Comparison of ENCODE assay signal across 9 cellular contexts in the genomic region with DNA sequence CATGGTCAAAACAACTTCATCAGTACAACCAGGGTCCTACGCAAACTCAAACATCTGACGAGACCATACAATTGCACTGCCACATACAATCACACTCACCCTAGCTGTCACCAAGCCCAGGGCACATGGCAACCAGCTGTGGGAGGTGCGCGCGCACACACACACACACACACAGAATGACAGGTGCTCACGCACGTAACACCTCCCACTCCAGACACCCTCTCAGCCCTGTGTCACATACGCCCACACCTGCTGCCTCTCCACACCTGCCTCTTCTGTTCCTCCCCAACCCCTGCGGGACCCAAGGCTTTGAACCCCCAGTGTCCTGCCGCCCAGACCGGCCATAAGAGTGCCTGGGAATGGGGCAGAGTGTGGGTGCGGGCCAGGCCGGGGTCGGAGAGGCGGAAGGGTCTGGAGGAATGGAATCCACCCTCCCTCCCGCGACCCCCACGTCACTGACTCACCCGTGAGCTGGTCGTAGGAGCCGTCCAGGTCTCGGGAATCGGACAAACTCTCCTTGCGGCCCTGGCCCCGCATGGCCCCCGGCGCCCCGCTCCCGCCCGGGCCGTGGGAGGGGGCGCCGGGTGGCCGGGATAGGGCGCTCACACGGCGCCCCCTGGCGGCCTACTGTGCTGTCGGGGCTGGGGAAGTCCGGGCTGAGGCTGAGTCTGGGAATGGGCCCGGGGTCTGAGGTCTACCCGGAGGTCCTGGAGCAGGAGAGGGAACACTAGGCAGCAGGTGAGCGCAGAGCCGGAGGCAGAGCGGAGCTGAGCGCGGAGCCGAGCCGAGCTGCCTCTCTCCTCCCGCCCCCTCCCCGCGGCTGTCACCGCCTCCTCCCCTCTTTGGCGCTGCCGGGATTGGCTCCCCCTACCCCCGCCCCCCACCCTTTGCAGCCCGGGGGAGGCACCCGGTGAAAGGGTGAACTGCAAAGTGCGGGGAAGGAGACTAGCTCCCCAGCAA. TPM values are rescaled to one million over a fixed set of nuclear protein-coding genes. Genes with fewer than 3 reads are reported as not detected.
A peak's percentile ranks its signal among the peaks of the same experiment; 100 is the strongest.
DNase-seq lines count a peak whose midpoint lies in the region; ATAC-seq lines count a peak whose summit lies in the region.
"Had no signal": no experiment of that assay in that cellular context is flagged by ENCODE, and none has a peak within 500 bp of the region (broad histone marks: within the 10 kb centered on the region; RNA-seq: fewer than 3 reads in every experiment).

Gene KCNIP2, minus strand, starts transcription at position 769 of the 960 bp plus-strand sequence. Its CDS starts 232 bp downstream, at position 537.

- H3K4me1 ChIP-seq in right cardiac atrium (ENCODE audit: control insufficient read depth, insufficient read depth, low read length), result peaks cover 2% of the 10 kb centered on the region

- H3K27me3 ChIP-seq in right cardiac atrium (ENCODE audit: control insufficient read depth, insufficient read depth), result no peaks in the 10 kb centered on the region

- H3K27ac ChIP-seq in adipose tissue (ENCODE audit: low read depth, low read length), result no peak within 1 kb of the TSS
- peak within 1 kb of the TSS; percentile 78 for H3K27ac ChIP-seq in right cardiac atrium (ENCODE audit: low read length)
- H3K27ac ChIP-seq: epithelial cell of prostate had no signal

- peak within 1 kb of the TSS; percentile 52 for H3K4me3 ChIP-seq in right cardiac atrium (ENCODE audit: low read length)

- intact Hi-C loops in right cardiac atrium (cut with DNase I), result loop anchor here in 3 of 4 donors (5.0 kb wide), 1 partner anchor 44 kb away; no protein-coding TSS in a partner anchor

- in situ Hi-C loops in SK-MEL-5 (cut with HindIII; ENCODE audit: low pct_unique_long_range_greater_than_20kb, low sequenced_read_pairs), result no loop called here

- ATAC-seq in right cardiac atrium (peak; percentile 43 to 59), GM21515 (IDR thresholded peaks at IDR 0.05; ENCODE audit: unreplicated experiment) (no peak), GM21423 (IDR thresholded peaks at IDR 0.05; ENCODE audit: unreplicated experiment) (no peak)

- H3K9me3 ChIP-seq in right cardiac atrium (ENCODE audit: control insufficient read depth, low read length), result no peaks in the 10 kb centered on the region

- 32 to 33% (median 32%) methylated on average over 43 to 56 of the region's 59 CpGs for WGBS in adipose tissue, 3 donors
- 23% methylated on average over 59 of the region's 59 CpGs for WGBS in right cardiac atrium

- peak; percentile 65 for DNase-seq in SIG-M5 treated with dmso at 0.1 percent for 504 hours (lab: John Stamatoyannopoulos, UW; ENCODE audit: unreplicated experiment)
- DNase-seq in SIG-M5 (lab: John Stamatoyannopoulos, UW), result no peak
- DNase-seq in SK-MEL-5 (ENCODE audit: low read depth, low spot score), result peak; percentile 44
- peak; percentile 54 to 89 (median 75) for DNase-seq in right cardiac atrium
- peak; percentile 44 for DNase-seq in stimulated activated CD4-positive, alpha-beta T cell treated with anti-CD3 and anti-CD28 coated beads, Interleukin-1b, Interleukin-23, amount 100 ng/mL, for 48 hours

RNA-seq across cellular contexts. Expression of gene KCNIP2, which starts in this region (rescaled TPM):
- total RNA-seq in SK-MEL-5 (2014; rRNA removed; shearing (Covaris generic)), result 1.1 and 1.6 TPM in 2 replicates
- polyA plus RNA-seq in SK-MEL-5 (2015; cell fraction: cytosol; rRNA removed), result 0.58 and 8.0 TPM in 2 replicates
- polyA plus RNA-seq in SK-MEL-5 (2015; cell fraction: nucleus; rRNA removed), result 13.0 and 15.1 TPM in 2 replicates
- polyA plus RNA-seq in adipose tissue, result 100 to 1,000 TPM in 1 of 3 donors, 10 to 100 TPM in 2; 12.0 to 219 (median 42.7) TPM
- total RNA-seq in right cardiac atrium, result 100 to 1,000 TPM; 368 to 977 (median 629) TPM
- 729 TPM for polyA plus RNA-seq in right cardiac atrium

Comparison
In these comparisons a context has a peak if more than half of its experiments do, and no peak if none do; other contexts are left out.
1. RNA of gene KCNIP2 (total RNA-seq): 368 to 977 TPM in right cardiac atrium; 1.1 to 1.6 TPM in SK-MEL-5; every median in the first group is over 100 times any median in the second.
2. ATAC-seq: peak in right cardiac atrium (2 of 2); none in GM21515 (single experiment) and GM21423 (single experiment).